ENCODE assay signal across 26 cellular contexts in genomic region chr9:87199819-87200218, GRCh38.
A peak's percentile ranks its signal among the peaks of the same experiment; 100 is the strongest.
DNase-seq lines count a peak whose midpoint lies in the region; ATAC-seq, FAIRE-seq and TF ChIP-seq lines count a peak whose summit lies in the region.
"Had no signal": no experiment of that assay in that cellular context is flagged by ENCODE, and none has a peak within 500 bp of the region (broad histone marks: within the 10 kb centered on the region; RNA-seq: fewer than 3 reads in every experiment).

No MANE protein-coding gene starts in this region.

- WGBS in H1 (ENCODE audit: extremely low coverage in 1 of 2, insufficient coverage in 1 of 2, insufficient read length in 1 of 2, insufficient replicate concordance in 2 of 2, low coverage in 1 of 2, low lambda C conversion rate in 2 of 2, missing lambda C conversion rate in 1 of 2), 2 experiments = 47% methylated on average over 4 of the region's 4 CpGs; no CpG with 5 or more reads in 1 of the 2 experiments

- no peak overlapping the region for H3K56ac ChIP-seq in H1 (replicated peaks; ENCODE audit: insufficient read length, low read depth, low read length)

- CTCF ChIA-PET in WTC11 (lab: Charles Lee) = no interaction called here
- CTCF ChIA-PET in H1 (lab: Charles Lee; ENCODE audit: partially characterized antibody) = interaction anchor here (1.3 to 1.7 kb wide), 2 partner anchors 11 to 54 kb away, joined by 3 read pairs; no protein-coding TSS in a partner anchor
- CTCF ChIA-PET in Calu3 (lab: Charles Lee) = interaction anchor here (0.6 kb wide), 1 partner anchor 786 kb away, joined by 4 read pairs; no protein-coding TSS in a partner anchor

- H3K4ac ChIP-seq in H1 (replicated peaks; ENCODE audit: insufficient read length, low read depth, low read length) = no peak overlapping the region

- H3K4me1 ChIP-seq in H1 (replicated peaks in 1 of 4; ENCODE audit: control insufficient read depth in 3 of 4, insufficient read depth in 4 of 4, low read length in 3 of 4) (peaks cover 0 to 2% (median 0%) of the 10 kb centered on the region in 4 experiments; a peak in 3 of 7 replicates), neural progenitor cell (peaks cover 10% of the 10 kb centered on the region), uterus (no peaks in the 10 kb centered on the region)
- H3K4me1 ChIP-seq: BE2C had no signal

- H2AFZ ChIP-seq in H1 (ENCODE audit: low read length) (no peak overlapping the region), neural progenitor cell (replicated peaks) (no peak overlapping the region)

- no peak overlapping the region for H2BK20ac ChIP-seq in H1 (ENCODE audit: low read length)

- no peak overlapping the region for H2BK120ac ChIP-seq in H1 (replicated peaks; ENCODE audit: low read depth, low read length)

- H3K23me2 ChIP-seq in H1 (ENCODE audit: low read depth, low read length) = no peaks in the 10 kb centered on the region

- H2BK15ac ChIP-seq in H1 (ENCODE audit: low read length) = no peak overlapping the region

- no peak overlapping the region for H2BK12ac ChIP-seq in H1 (ENCODE audit: low read depth, low read length)

- no peaks in the 10 kb centered on the region for H3K79me1 ChIP-seq in H1 (ENCODE audit: low read depth, low read length)

- TF ChIP-seq POLR2A in H1 (IDR thresholded peaks at IDR 0.05; ENCODE audit: control extremely low read depth in 1 of 2, low read depth in 2 of 2, low read length in 2 of 2) (no peak), uterus (IDR thresholded peaks at IDR 0.05) (no peak)

- peak; percentile 53; the same call in 1 of the 2 replicates for ATAC-seq in WTC11

- no peaks in the 10 kb centered on the region for H3K36me3 ChIP-seq in H1 (ENCODE audit: control insufficient read depth in 2 of 4, insufficient read depth in 4 of 4, low read length in 3 of 4)
- no peaks in the 10 kb centered on the region for H3K36me3 ChIP-seq in neural progenitor cell
- no peaks in the 10 kb centered on the region for H3K36me3 ChIP-seq in uterus
- H3K36me3 ChIP-seq: BE2C, BLaER1 had no signal

- POLR2A ChIA-PET in WTC11 (lab: Charles Lee) (no interaction called here), H1 (lab: Charles Lee; ENCODE audit: partially characterized antibody) (no interaction called here)

- TF ChIP-seq EP300 in H1 (IDR thresholded peaks at IDR 0.05; ENCODE audit: borderline replicate concordance in 1 of 2, low read depth in 2 of 2, low read length in 2 of 2) = no peak

- peaks cover 24% of the 10 kb centered on the region for H3K4me1 Mint-ChIP-seq in WTC11
- peaks cover 15% of the 10 kb centered on the region for H3K4me1 Mint-ChIP-seq in neural progenitor cell
- H3K4me1 Mint-ChIP-seq in Calu3 (ENCODE audit: low read depth, unreplicated experiment) = peaks cover 3% of the 10 kb centered on the region
- H3K4me1 Mint-ChIP-seq: CD4-positive, alpha-beta memory T cell; CD4-positive, CD25-positive, alpha-beta regulatory T cell had no signal

- H3K4me3 Mint-ChIP-seq in WTC11 (no peak overlapping the region), neural progenitor cell (no peak overlapping the region), Calu3 (ENCODE audit: low read depth, unreplicated experiment) (no peak overlapping the region)
- H3K4me3 Mint-ChIP-seq: CD14-positive monocyte; CD4-positive, alpha-beta memory T cell; CD4-positive, CD25-positive, alpha-beta regulatory T cell; CD8-positive, alpha-beta memory T cell had no signal

- no TSS peak for BruUV-seq in Calu3 (replicated peaks; lab: Mats Ljungman, UMichigan)

- FAIRE-seq in H1 (lab: Jason Lieb, UNC) = no peak
- FAIRE-seq: A204.1, D721Med, G401.6, GM12891, GM19239 had no signal

- no peak overlapping the region for H3K18ac ChIP-seq in H1 (ENCODE audit: extremely low read depth, low read length)

- H3K79me2 ChIP-seq in H1 (ENCODE audit: control insufficient read depth in 1 of 2, insufficient read depth in 2 of 2, low read length in 2 of 2) = no peaks in the 10 kb centered on the region
- no peaks in the 10 kb centered on the region for H3K79me2 ChIP-seq in neural progenitor cell (ENCODE audit: low read depth)

- H4K5ac ChIP-seq in H1 (ENCODE audit: insufficient read length, low read depth, low read length) = no peak overlapping the region

- DNase-seq in WTC11 (ENCODE audit: low spot score) = no peak
- no peak for DNase-seq in H1 (ENCODE audit: low read depth in 1 of 2, low spot score in 2 of 2)
- no peak for DNase-seq in neural progenitor cell (ENCODE audit: low spot score)
- no peak for DNase-seq in uterus
- DNase-seq in dorsolateral prefrontal cortex = no peak
- no peak for DNase-seq in DMS153 (lab: John Stamatoyannopoulos, UW)
- no peak for DNase-seq in DMS79 (lab: John Stamatoyannopoulos, UW)
- no peak for DNase-seq in Calu3
- DNase-seq: 8988T; ACHN; BE2C; C1 segment of cervical spinal cord; CD4-positive, alpha-beta memory T cell; CD4-positive, CD25-positive, alpha-beta regulatory T cell; CD8-positive, alpha-beta memory T cell; COR-L47; DMS53; DMS79 treated with DMSO at 0.1 percent for 48 hours; GF-D8 had no signal

- H3K4me2 ChIP-seq in H1 (ENCODE audit: insufficient read depth in 1 of 2, low read depth in 2 of 2, low read length in 2 of 2) (no peak overlapping the region), neural progenitor cell (peak overlapping the region; percentile 43)
- H3K4me2 ChIP-seq: BLaER1 had no signal

- H3K9me3 Mint-ChIP-seq in WTC11 (no peaks in the 10 kb centered on the region), neural progenitor cell (peaks cover 3% of the 10 kb centered on the region), Calu3 (ENCODE audit: low read depth, unreplicated experiment) (no peaks in the 10 kb centered on the region)
- H3K9me3 Mint-ChIP-seq: CD4-positive, alpha-beta memory T cell; CD8-positive, alpha-beta memory T cell had no signal

- H2BK5ac ChIP-seq in H1 (ENCODE audit: low read depth, low read length) = no peak overlapping the region

- H3K4me3 ChIP-seq in H1 (ENCODE audit: extremely low read depth in 1 of 4, insufficient read depth in 2 of 4, low read depth in 3 of 4, low read length in 4 of 4) (no peak overlapping the region), neural progenitor cell (no peak overlapping the region), uterus (no peak overlapping the region), dorsolateral prefrontal cortex (no peak overlapping the region)
- H3K4me3 ChIP-seq: BLaER1 had no signal

- H4K20me1 ChIP-seq in H1 (replicated peaks in 1 of 2; ENCODE audit: control insufficient read depth in 1 of 2, insufficient read depth in 2 of 2, low read length in 2 of 2) (no peaks in the 10 kb centered on the region), neural progenitor cell (ENCODE audit: low read depth) (no peaks in the 10 kb centered on the region)
- H4K20me1 ChIP-seq: BLaER1 had no signal

- H3K27ac Mint-ChIP-seq in WTC11 (no peak overlapping the region), neural progenitor cell (no peak overlapping the region), Calu3 (ENCODE audit: unreplicated experiment) (no peak overlapping the region)
- H3K27ac Mint-ChIP-seq: CD14-positive monocyte; CD4-positive, alpha-beta memory T cell; CD4-positive, CD25-positive, alpha-beta regulatory T cell; CD8-positive, alpha-beta memory T cell had no signal

- intact Hi-C loops in uterus (cut with DNase I; ENCODE audit: low total_unique reads) = no loop called here
- intact Hi-C loops in dorsolateral prefrontal cortex (cut with DNase I) = no loop called here
- intact Hi-C loops in Calu3 (cut with micrococcal nuclease; ENCODE audit: unreplicated experiment) = no loop called here

- H3K14ac ChIP-seq in H1 (ENCODE audit: insufficient read length) = no peak overlapping the region

- H3K27me3 ChIP-seq in H1 (replicated peaks in 1 of 4; ENCODE audit: control insufficient read depth in 3 of 4, extremely low read depth in 1 of 4, insufficient read depth in 3 of 4, low read length in 3 of 4) = no peaks in the 10 kb centered on the region; a peak in 1 of 7 replicates
- no peaks in the 10 kb centered on the region for H3K27me3 ChIP-seq in neural progenitor cell
- H3K27me3 ChIP-seq in uterus = no peaks in the 10 kb centered on the region
- peaks cover 0 to 19% (median 0%) of the 10 kb centered on the region in 45 donors for H3K27me3 ChIP-seq in dorsolateral prefrontal cortex
- H3K27me3 ChIP-seq: BLaER1 had no signal

- TF ChIP-seq CTCF in WTC11 (IDR thresholded peaks at IDR 0.05) (no peak), H1 (IDR thresholded peaks at IDR 0.05; ENCODE audit: control extremely low read depth in 1 of 3, insufficient read depth in 1 of 3, low read depth in 1 of 3, low read length in 3 of 3) (no peak), neural progenitor cell (IDR thresholded peaks at IDR 0.05) (no peak), uterus (IDR thresholded peaks at IDR 0.05) (no peak), dorsolateral prefrontal cortex (IDR thresholded peaks at IDR 0.05 in 54 of 56, conservative IDR thresholded peaks at IDR 0.05 in 2 of 56; ENCODE audit: low read depth in 1 of 56, partially characterized antibody in 56 of 56) (no peak), Calu3 (IDR thresholded peaks at IDR 0.05; ENCODE audit: unreplicated experiment) (no peak)

- H3K9me3 ChIP-seq in H1 (ENCODE audit: insufficient read depth in 2 of 2, low read depth in 1 of 2, low read length in 1 of 2) (no peaks in the 10 kb centered on the region), neural progenitor cell (ENCODE audit: low read depth) (no peaks in the 10 kb centered on the region), uterus (no peaks in the 10 kb centered on the region)
- H3K9me3 ChIP-seq: BE2C, BLaER1 had no signal

- no peak overlapping the region for H3K27ac ChIP-seq in H1 (ENCODE audit: low read depth, low read length)
- no peak overlapping the region for H3K27ac ChIP-seq in neural progenitor cell
- H3K27ac ChIP-seq in uterus = peak overlapping the region; percentile 70 to 71
- H3K27ac ChIP-seq in dorsolateral prefrontal cortex = no peak overlapping the region
- H3K27ac ChIP-seq: BLaER1 had no signal

- TF ChIP-seq RAD21 in H1 (IDR thresholded peaks at IDR 0.05 in 1 of 2, conservative IDR thresholded peaks at IDR 0.05 in 1 of 2; ENCODE audit: low read depth in 2 of 2, low read length in 2 of 2) = no peak

- H3K27me3 Mint-ChIP-seq in WTC11 (ENCODE audit: low read depth) = peaks cover 9% of the 10 kb centered on the region
- no peaks in the 10 kb centered on the region for H3K27me3 Mint-ChIP-seq in neural progenitor cell (ENCODE audit: insufficient read depth, low read depth)
- peaks cover 100% of the 10 kb centered on the region for H3K27me3 Mint-ChIP-seq in Calu3 (ENCODE audit: unreplicated experiment)

- no peak overlapping the region for H3K23ac ChIP-seq in H1 (ENCODE audit: insufficient read length)

- H3K36me3 Mint-ChIP-seq in WTC11 (no peaks in the 10 kb centered on the region), neural progenitor cell (no peaks in the 10 kb centered on the region), Calu3 (ENCODE audit: insufficient read depth, unreplicated experiment) (no peaks in the 10 kb centered on the region)
- H3K36me3 Mint-ChIP-seq: CD14-positive monocyte; CD4-positive, alpha-beta memory T cell; CD4-positive, CD25-positive, alpha-beta regulatory T cell; CD8-positive, alpha-beta memory T cell had no signal

- no peak overlapping the region for H4K8ac ChIP-seq in H1 (ENCODE audit: extremely low read depth, insufficient read depth, low read length)

- no peaks in the 10 kb centered on the region for H3F3A ChIP-seq in neural progenitor cell (ENCODE audit: low read depth)

- no peak overlapping the region for H2AK5ac ChIP-seq in H1 (ENCODE audit: low read depth, low read length)

- no peak overlapping the region for H4K91ac ChIP-seq in H1 (replicated peaks; ENCODE audit: insufficient read length, low read length)

- H3K9ac ChIP-seq in H1 (replicated peaks in 1 of 4; ENCODE audit: extremely low read depth in 1 of 4, low read depth in 3 of 4, low read length in 3 of 4) (no peak overlapping the region), neural progenitor cell (no peak overlapping the region)
- H3K9ac ChIP-seq: BLaER1 had no signal

Comparison
In these comparisons a context has a peak if more than half of its experiments do, and no peak if none do; other contexts are left out.
1. H3K27ac ChIP-seq: peak in uterus (2 of 2); none in H1 (single experiment), neural progenitor cell (single experiment) and dorsolateral prefrontal cortex (0 of 59).
2. Of the 9 proteins assayed by ChIP-seq in both WTC11 and H1: peak only in WTC11: none; only in H1: MAX; in both: none; in neither: 8.